ENCODE assay signal across 1 cellular context in genomic region chr6:4620284-4621228, GRCh38.
A peak's percentile ranks its signal among the peaks of the same experiment; 100 is the strongest.
TF ChIP-seq lines count a peak whose summit lies in the region.

No MANE protein-coding gene starts in this region.

TF ChIP-seq in K562, 482 proteins besides CTCF, POLR2A, EP300 and RAD21 (continued from another document and continues in another):
- TF ChIP-seq, protein P1, sequence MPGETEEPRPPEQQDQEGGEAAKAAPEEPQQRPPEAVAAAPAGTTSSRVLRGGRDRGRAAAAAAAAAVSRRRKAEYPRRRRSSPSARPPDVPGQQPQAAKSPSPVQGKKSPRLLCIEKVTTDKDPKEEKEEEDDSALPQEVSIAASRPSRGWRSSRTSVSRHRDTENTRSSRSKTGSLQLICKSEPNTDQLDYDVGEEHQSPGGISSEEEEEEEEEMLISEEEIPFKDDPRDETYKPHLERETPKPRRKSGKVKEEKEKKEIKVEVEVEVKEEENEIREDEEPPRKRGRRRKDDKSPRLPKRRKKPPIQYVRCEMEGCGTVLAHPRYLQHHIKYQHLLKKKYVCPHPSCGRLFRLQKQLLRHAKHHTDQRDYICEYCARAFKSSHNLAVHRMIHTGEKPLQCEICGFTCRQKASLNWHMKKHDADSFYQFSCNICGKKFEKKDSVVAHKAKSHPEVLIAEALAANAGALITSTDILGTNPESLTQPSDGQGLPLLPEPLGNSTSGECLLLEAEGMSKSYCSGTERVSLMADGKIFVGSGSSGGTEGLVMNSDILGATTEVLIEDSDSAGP (CRISPR knock-in tag; IDR thresholded peaks at IDR 0.05): no peak
- TF ChIP-seq RCOR1 (IDR thresholded peaks at IDR 0.05; ENCODE audit: borderline replicate concordance in 1 of 2, low read depth in 2 of 2, low read length in 2 of 2) (peak; percentile 98 to 99), ESRRB (CRISPR knock-in tag; IDR thresholded peaks at IDR 0.05; ENCODE audit: borderline replicate concordance) (no peak), MAFG (tag; conservative IDR thresholded peaks at IDR 0.05) (0 out of 2 replicates have a peak, but pooled peaks have one; percentile 20), PBX2 (CRISPR knock-in tag; IDR thresholded peaks at IDR 0.05; ENCODE audit: low read depth) (no peak), PBX2 (tag; conservative IDR thresholded peaks at IDR 0.05; ENCODE audit: low read depth) (0 out of 2 replicates have a peak, but pooled peaks have one; percentile 21), RBM17 (IDR thresholded peaks at IDR 0.05; ENCODE audit: borderline replicate concordance, low read depth, low read length) (no peak), CXXC5 (CRISPR knock-in tag; IDR thresholded peaks at IDR 0.05) (peak; percentile 80), FOXP4 (CRISPR knock-in tag; IDR thresholded peaks at IDR 0.05; ENCODE audit: borderline replicate concordance) (0 out of 2 replicates have a peak, but pooled peaks have one; percentile 44), BCL6 (CRISPR knock-in tag; IDR thresholded peaks at IDR 0.05) (0 out of 2 replicates have a peak, but pooled peaks have one; percentile 7), CREM (IDR thresholded peaks at IDR 0.05; ENCODE audit: low read depth) (peak; percentile 44), AFF4 (CRISPR knock-in tag; IDR thresholded peaks at IDR 0.05) (no peak), ADNP (tag; IDR thresholded peaks at IDR 0.05) (0 out of 2 replicates have a peak, but pooled peaks have one; percentile 13), MYNN (IDR thresholded peaks at IDR 0.05) (peak; percentile 63; the same call in 1 of the 2 replicates), MYNN (CRISPR knock-in tag; IDR thresholded peaks at IDR 0.05) (no peak), CHAMP1 (IDR thresholded peaks at IDR 0.05) (peak; percentile 84; the same call in 1 of the 2 replicates), NFE2 (IDR thresholded peaks at IDR 0.05; ENCODE audit: low read depth) (peak; percentile 45; the same call in 1 of the 2 replicates), SRSF7 (optimal IDR thresholded peaks at IDR 0.05; ENCODE audit: low read depth, low read length) (no peak), NFRKB (IDR thresholded peaks at IDR 0.05; ENCODE audit: low read depth) (no peak), NR2C1 (IDR thresholded peaks at IDR 0.05) (peak; percentile 94), NR2C1 (tag; IDR thresholded peaks at IDR 0.05) (peak; percentile 96), ZBTB7A (IDR thresholded peaks at IDR 0.05; ENCODE audit: borderline replicate concordance, control insufficient read depth, low read depth, low read length) (peak; percentile 87; the same call in 1 of the 2 replicates), THRAP3 (IDR thresholded peaks at IDR 0.05; ENCODE audit: borderline replicate concordance) (no peak), TRIM28 (IDR thresholded peaks at IDR 0.05) (peak; percentile 87; the same call in 1 of the 2 replicates), SOX6 (IDR thresholded peaks at IDR 0.05) (peak; percentile 87), TCF7L2 (IDR thresholded peaks at IDR 0.05; ENCODE audit: low read depth, low read length) (no peak), SMAD1 (IDR thresholded peaks at IDR 0.05; ENCODE audit: low read depth, low read length, partially characterized antibody) (no peak), ZBTB9 (CRISPR knock-in tag; IDR thresholded peaks at IDR 0.05) (0 out of 2 replicates have a peak, but pooled peaks have one; percentile 40), ZNF384 (IDR thresholded peaks at IDR 0.05; ENCODE audit: low read depth, low read length) (peak; percentile 5; the same call in 1 of the 2 replicates), CEBPB (tag; IDR thresholded peaks at IDR 0.05) (peak; percentile 36), ZNF717 (CRISPR knock-in tag; IDR thresholded peaks at IDR 0.05) (no peak), CCNT2 (IDR thresholded peaks at IDR 0.05; ENCODE audit: borderline replicate concordance, extremely low read depth, insufficient read length, low read depth, low read length) (peak; percentile 87)
- TF ChIP-seq, protein P2, sequence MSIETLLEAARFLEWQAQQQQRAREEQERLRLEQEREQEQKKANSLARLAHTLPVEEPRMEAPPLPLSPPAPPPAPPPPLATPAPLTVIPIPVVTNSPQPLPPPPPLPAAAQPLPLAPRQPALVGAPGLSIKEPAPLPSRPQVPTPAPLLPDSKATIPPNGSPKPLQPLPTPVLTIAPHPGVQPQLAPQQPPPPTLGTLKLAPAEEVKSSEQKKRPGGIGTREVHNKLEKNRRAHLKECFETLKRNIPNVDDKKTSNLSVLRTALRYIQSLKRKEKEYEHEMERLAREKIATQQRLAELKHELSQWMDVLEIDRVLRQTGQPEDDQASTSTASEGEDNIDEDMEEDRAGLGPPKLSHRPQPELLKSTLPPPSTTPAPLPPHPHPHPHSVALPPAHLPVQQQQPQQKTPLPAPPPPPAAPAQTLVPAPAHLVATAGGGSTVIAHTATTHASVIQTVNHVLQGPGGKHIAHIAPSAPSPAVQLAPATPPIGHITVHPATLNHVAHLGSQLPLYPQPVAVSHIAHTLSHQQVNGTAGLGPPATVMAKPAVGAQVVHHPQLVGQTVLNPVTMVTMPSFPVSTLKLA (conservative IDR thresholded peaks at IDR 0.05): peak; percentile 28 to 75; a peak in 2 of 4 replicates
- TF ChIP-seq, protein P3, sequence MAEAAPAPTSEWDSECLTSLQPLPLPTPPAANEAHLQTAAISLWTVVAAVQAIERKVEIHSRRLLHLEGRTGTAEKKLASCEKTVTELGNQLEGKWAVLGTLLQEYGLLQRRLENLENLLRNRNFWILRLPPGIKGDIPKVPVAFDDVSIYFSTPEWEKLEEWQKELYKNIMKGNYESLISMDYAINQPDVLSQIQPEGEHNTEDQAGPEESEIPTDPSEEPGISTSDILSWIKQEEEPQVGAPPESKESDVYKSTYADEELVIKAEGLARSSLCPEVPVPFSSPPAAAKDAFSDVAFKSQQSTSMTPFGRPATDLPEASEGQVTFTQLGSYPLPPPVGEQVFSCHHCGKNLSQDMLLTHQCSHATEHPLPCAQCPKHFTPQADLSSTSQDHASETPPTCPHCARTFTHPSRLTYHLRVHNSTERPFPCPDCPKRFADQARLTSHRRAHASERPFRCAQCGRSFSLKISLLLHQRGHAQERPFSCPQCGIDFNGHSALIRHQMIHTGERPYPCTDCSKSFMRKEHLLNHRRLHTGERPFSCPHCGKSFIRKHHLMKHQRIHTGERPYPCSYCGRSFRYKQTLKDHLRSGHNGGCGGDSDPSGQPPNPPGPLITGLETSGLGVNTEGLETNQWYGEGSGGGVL (CRISPR knock-in tag; IDR thresholded peaks at IDR 0.05): no peak
- TF ChIP-seq, protein P4, sequence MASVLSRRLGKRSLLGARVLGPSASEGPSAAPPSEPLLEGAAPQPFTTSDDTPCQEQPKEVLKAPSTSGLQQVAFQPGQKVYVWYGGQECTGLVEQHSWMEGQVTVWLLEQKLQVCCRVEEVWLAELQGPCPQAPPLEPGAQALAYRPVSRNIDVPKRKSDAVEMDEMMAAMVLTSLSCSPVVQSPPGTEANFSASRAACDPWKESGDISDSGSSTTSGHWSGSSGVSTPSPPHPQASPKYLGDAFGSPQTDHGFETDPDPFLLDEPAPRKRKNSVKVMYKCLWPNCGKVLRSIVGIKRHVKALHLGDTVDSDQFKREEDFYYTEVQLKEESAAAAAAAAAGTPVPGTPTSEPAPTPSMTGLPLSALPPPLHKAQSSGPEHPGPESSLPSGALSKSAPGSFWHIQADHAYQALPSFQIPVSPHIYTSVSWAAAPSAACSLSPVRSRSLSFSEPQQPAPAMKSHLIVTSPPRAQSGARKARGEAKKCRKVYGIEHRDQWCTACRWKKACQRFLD (CRISPR knock-in tag; IDR thresholded peaks at IDR 0.05): peak; percentile 94
